ENCODE assay signal across 18 cellular contexts in genomic region chr3:119349353-119349752, GRCh38. TPM values are rescaled to one million over a fixed set of nuclear protein-coding genes. Genes with fewer than 3 reads are reported as not detected.
DNase-seq lines count a peak whose midpoint lies in the region; ATAC-seq, FAIRE-seq and TF ChIP-seq lines count a peak whose summit lies in the region.
"Had no signal": no experiment of that assay in that cellular context is flagged by ENCODE, and none has a peak within 500 bp of the region (broad histone marks: within the 10 kb centered on the region; RNA-seq: fewer than 3 reads in every experiment).

No MANE protein-coding gene starts in this region.

- H3K36me3 ChIP-seq in iPS-20b (ENCODE audit: insufficient read depth, low read depth, low read length): no peaks in the 10 kb centered on the region
- H3K36me3 ChIP-seq in psoas muscle (ENCODE audit: insufficient read depth in 1 of 2, low read depth in 1 of 2): no peaks in the 10 kb centered on the region

- peak overlapping the region; percentile 81 for H3K27ac ChIP-seq in iPS-20b (ENCODE audit: low read length)
- H3K27ac ChIP-seq in psoas muscle: peak overlapping the region; percentile 21
- H3K27ac ChIP-seq: foreskin keratinocyte had no signal

- peak overlapping the region; percentile 97 for H3K27ac Mint-ChIP-seq in WTC11
- H3K27ac Mint-ChIP-seq: effector memory CD8-positive, alpha-beta T cell; HFFc6; T-helper 1 cell treated with Interleukin-12 subunit alpha and Interleukin-12 subunit beta and Interleukin-4 antibody, amounts not matched to agents 30 μg/mL and 1 μg/mL, for 36 hours had no signal

- peak overlapping the region; percentile 78 for H3K9ac ChIP-seq in iPS-20b (ENCODE audit: low read depth, low read length)

- H3K9me3 ChIP-seq in iPS-20b (ENCODE audit: insufficient read depth, low read depth, low read length) (no peaks in the 10 kb centered on the region), psoas muscle (no peaks in the 10 kb centered on the region)
- H3K9me3 ChIP-seq: testis had no signal

- TF ChIP-seq POLR2A in GM12892 (IDR thresholded peaks at IDR 0.05; ENCODE audit: low read depth, low read length): no peak

- TF ChIP-seq CTCF in WTC11 (IDR thresholded peaks at IDR 0.05) (no peak), psoas muscle (IDR thresholded peaks at IDR 0.05) (no peak)

- POLR2A ChIA-PET in WTC11 (lab: Charles Lee): interaction anchor here (0.8 to 3.2 kb wide), 5 partner anchors 11 to 114 kb away, joined by 3 to 19 read pairs (median 5); partner anchors contain the start of gene TMEM39A

- H3K4me3 Mint-ChIP-seq in WTC11: peak overlapping the region; percentile 57
- H3K4me3 Mint-ChIP-seq: effector memory CD8-positive, alpha-beta T cell; HFFc6; T-helper 1 cell treated with Interleukin-12 subunit alpha and Interleukin-12 subunit beta and Interleukin-4 antibody, amounts not matched to agents 30 μg/mL and 1 μg/mL, for 36 hours had no signal

- H3K4me1 Mint-ChIP-seq in WTC11: peaks cover 77% of the 10 kb centered on the region

- H3K4me1 ChIP-seq in iPS-20b (ENCODE audit: insufficient read depth, low read length): peaks cover 41% of the 10 kb centered on the region
- peaks cover 10% of the 10 kb centered on the region for H3K4me1 ChIP-seq in psoas muscle
- H3K4me1 ChIP-seq: foreskin keratinocyte had no signal

- H3K27me3 ChIP-seq in iPS-20b (ENCODE audit: insufficient read depth, low read length) (no peaks in the 10 kb centered on the region; the same call in 1 of the 2 replicates), psoas muscle (ENCODE audit: insufficient read depth in 3 of 3, low read length in 2 of 3) (peaks cover 0 to 1% (median 0%) of the 10 kb centered on the region in 3 donors)
- H3K27me3 ChIP-seq: foreskin keratinocyte, testis had no signal

- 32 to 37% (median 37%) methylated on average over 4 of the region's 4 CpGs for WGBS in psoas muscle, 3 donors

- no peak for FAIRE-seq in GM12892 (lab: Jason Lieb, UNC)
- FAIRE-seq: D721Med had no signal

- intact Hi-C loops in psoas muscle (cut with DNase I): no loop called here

- peak; percentile 77 for ATAC-seq in WTC11
- ATAC-seq in psoas muscle: no peak
- ATAC-seq: effector memory CD8-positive, alpha-beta T cell; foreskin keratinocyte had no signal

- H3K4me3 ChIP-seq in iPS-20b (ENCODE audit: low read length) (peak overlapping the region; percentile 56), psoas muscle (no peak overlapping the region)
- H3K4me3 ChIP-seq: testis had no signal

- DNase-seq in ELF-1 (ENCODE audit: low read depth, low spot score) (peak; percentile 91), WTC11 (ENCODE audit: low spot score) (peak; percentile 67), psoas muscle (no peak), GM12892 (ENCODE audit: insufficient read length) (no peak), NCI-H82 treated with DMSO at 0.1 percent for 48 hours (lab: John Stamatoyannopoulos, UW; ENCODE audit: unreplicated experiment) (no peak), NCI-H345 (lab: John Stamatoyannopoulos, UW) (no peak), NCI-H2029 treated with DMSO at 0.1 percent for 48 hours (lab: John Stamatoyannopoulos, UW) (no peak)
- DNase-seq: activated naive CD4-positive, alpha-beta T cell treated with Interleukin-2 at 50 U/mL for 16 hours; effector memory CD8-positive, alpha-beta T cell; foreskin keratinocyte; HFFc6; Kasumi-1; NCI-H524; stimulated activated CD4-positive, alpha-beta T cell treated with anti-CD3 and anti-CD28 coated beads, Interleukin-2, amount 100 ng/mL, for 24 hours had no signal

- H3K9me3 Mint-ChIP-seq in WTC11: peaks cover 4% of the 10 kb centered on the region; the same call in 1 of the 2 replicates
- H3K9me3 Mint-ChIP-seq: effector memory CD8-positive, alpha-beta T cell; HFFc6; T-helper 1 cell treated with Interleukin-12 subunit alpha and Interleukin-12 subunit beta and Interleukin-4 antibody, amounts not matched to agents 30 μg/mL and 1 μg/mL, for 36 hours had no signal

- H3K36me3 Mint-ChIP-seq in WTC11: peaks cover 6% of the 10 kb centered on the region

- CTCF ChIA-PET in WTC11 (lab: Charles Lee): interaction anchor here (1.5 to 2.4 kb wide), 4 partner anchors 11 to 126 kb away, joined by 4 to 12 read pairs (median 8); partner anchors contain the start of gene B4GALT4

- peaks cover 34% of the 10 kb centered on the region for H3K27me3 Mint-ChIP-seq in WTC11 (ENCODE audit: low read depth)
- H3K27me3 Mint-ChIP-seq: effector memory CD8-positive, alpha-beta T cell had no signal

TF ChIP-seq in WTC11, 78 proteins besides CTCF, POLR2A, EP300 and RAD21 (continues in another document):
- TF ChIP-seq ZNF416 (CRISPR knock-in tag; IDR thresholded peaks at IDR 0.05) (no peak), ZNF423 (CRISPR knock-in tag; IDR thresholded peaks at IDR 0.05) (0 out of 2 replicates have a peak, but pooled peaks have one; percentile 25), FOXK1 (CRISPR knock-in tag; IDR thresholded peaks at IDR 0.05) (peak; percentile 75; the same call in 1 of the 2 replicates), MYBL2 (CRISPR knock-in tag; IDR thresholded peaks at IDR 0.05) (0 out of 2 replicates have a peak, but pooled peaks have one; percentile 29), CBFB (CRISPR knock-in tag; IDR thresholded peaks at IDR 0.05; ENCODE audit: low read depth) (no peak), ZNF512 (CRISPR knock-in tag; IDR thresholded peaks at IDR 0.05; ENCODE audit: borderline replicate concordance) (no peak), NFE2L1 (CRISPR knock-in tag; IDR thresholded peaks at IDR 0.05) (no peak), FOXP1 (CRISPR knock-in tag; IDR thresholded peaks at IDR 0.05; ENCODE audit: borderline replicate concordance) (no peak), ETV6 (CRISPR knock-in tag; IDR thresholded peaks at IDR 0.05) (0 out of 2 replicates have a peak, but pooled peaks have one; percentile 64), ZNF281 (CRISPR knock-in tag; IDR thresholded peaks at IDR 0.05) (peak; percentile 69; the same call in 1 of the 2 replicates), PRDM15 (CRISPR knock-in tag; IDR thresholded peaks at IDR 0.05) (no peak), HMGA2 (CRISPR knock-in tag; IDR thresholded peaks at IDR 0.05) (no peak), RORB (CRISPR knock-in tag; IDR thresholded peaks at IDR 0.05) (no peak)

RNA-seq across cellular contexts. Expression of gene ARHGAP31, which starts 55.2 kb away (rescaled TPM):
- 3.7 to 7.2 TPM (median 4.2 TPM) in 3 replicates for total RNA-seq in WTC11 (2021)
- total RNA-seq in psoas muscle: 10 to 100 TPM in 2 of 4 donors, 1 to 10 TPM in 2; 5.3 to 13.2 (median 9.0) TPM
- polyA plus RNA-seq in psoas muscle: 1 to 10 TPM; 1.9 to 2.7 (median 2.6) TPM
- 9.0 TPM for polyA plus RNA-seq in GM12892 (2012; ENCODE audit: missing spikeins)

Comparison
In these comparisons a context has a peak if more than half of its experiments do, and no peak if none do; other contexts are left out.
1. DNase-seq: peak in ELF-1 (single experiment) and WTC11 (single experiment); none in psoas muscle (0 of 2), GM12892 (single experiment), NCI-H82 treated with DMSO at 0.1 percent for 48 hours (single experiment), NCI-H345 (single experiment) and NCI-H2029 treated with DMSO at 0.1 percent for 48 hours (single experiment).